In the genomic region with DNA sequence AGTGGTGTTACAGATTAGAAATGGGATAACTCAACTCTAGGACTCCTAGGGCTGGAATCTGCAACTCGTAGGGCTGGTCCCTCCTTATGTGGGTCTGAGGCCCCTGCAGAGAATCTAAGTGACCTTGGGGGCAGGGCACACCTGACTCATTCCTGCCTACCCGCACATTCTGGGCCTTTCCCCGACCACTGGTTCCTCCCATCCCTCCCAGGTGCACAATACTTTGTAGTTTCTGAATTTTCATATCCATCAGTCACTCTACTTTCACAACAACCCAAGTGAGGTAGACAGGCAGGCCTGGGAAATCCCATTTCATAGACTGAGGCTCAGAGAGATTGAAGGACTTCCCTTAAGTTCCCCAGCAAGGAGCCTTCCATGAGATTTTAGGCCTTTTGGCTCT, we compare ENCODE assay signal across 7 cellular contexts. TPM values are rescaled to one million over a fixed set of nuclear protein-coding genes. Genes with fewer than 3 reads are reported as not detected.
DNase-seq lines count a peak whose midpoint lies in the region; ATAC-seq lines count a peak whose summit lies in the region.

No MANE protein-coding gene starts in this region.

- no peak overlapping the region for H3K4me2 ChIP-seq in mesendoderm (ENCODE audit: low read length)

- H3K79me2 ChIP-seq in mesendoderm (ENCODE audit: control insufficient read depth, insufficient read depth, low read length): no peaks in the 10 kb centered on the region

- no peak overlapping the region for H3K56ac ChIP-seq in mesendoderm (ENCODE audit: low read length)

- H3K36me3 ChIP-seq in mesendoderm (ENCODE audit: control insufficient read depth, insufficient read depth, low read length): no peaks in the 10 kb centered on the region

- no peak overlapping the region for H3K4me3 ChIP-seq in skin epidermis
- no peak overlapping the region for H3K4me3 ChIP-seq in mesendoderm (ENCODE audit: low read length)

- H4K5ac ChIP-seq in mesendoderm (ENCODE audit: low read length): no peak overlapping the region

- H3K4ac ChIP-seq in mesendoderm (ENCODE audit: low read depth, low read length): no peak overlapping the region

- no peak overlapping the region for H2BK120ac ChIP-seq in mesendoderm (ENCODE audit: low read depth, low read length)

- no peak overlapping the region for H3K18ac ChIP-seq in mesendoderm (ENCODE audit: low read length)

- no CpG with 5 or more reads among the region's 3 CpGs for WGBS in mesendoderm (ENCODE audit: extremely low coverage, insufficient coverage, low lambda C conversion rate)

- ATAC-seq in GM18868 (IDR thresholded peaks at IDR 0.05; ENCODE audit: unreplicated experiment): peak; percentile 65
- ATAC-seq in GM21526 (IDR thresholded peaks at IDR 0.05; ENCODE audit: low FRiP score, unreplicated experiment): peak; percentile 41
- ATAC-seq in HG03439 (IDR thresholded peaks at IDR 0.05; ENCODE audit: unreplicated experiment): peak; percentile 50

- H2AK5ac ChIP-seq in mesendoderm (ENCODE audit: low read length): no peak overlapping the region

- peaks cover 14% of the 10 kb centered on the region for H3K4me1 ChIP-seq in mesendoderm (ENCODE audit: control insufficient read depth, low read depth, low read length)

- H4K8ac ChIP-seq in mesendoderm (ENCODE audit: low read depth, low read length): no peak overlapping the region

- no peak overlapping the region for H3K9ac ChIP-seq in mesendoderm (ENCODE audit: low read length)

- peak overlapping the region in 14 of 21 experiments; percentile 6 to 89 (median 34) for H3K27ac ChIP-seq in skin epidermis
- H3K27ac ChIP-seq in mesendoderm (ENCODE audit: low read depth, low read length): no peak overlapping the region

- DNase-seq in NCI-H226 (no peak), mesendoderm (no peak), EL (no peak)

- no peak overlapping the region for H3K23ac ChIP-seq in mesendoderm (ENCODE audit: low read length)

- H2BK15ac ChIP-seq in mesendoderm (replicated peaks; ENCODE audit: low read depth): no peak overlapping the region

- no peaks in the 10 kb centered on the region for H3K27me3 ChIP-seq in mesendoderm (ENCODE audit: insufficient read depth, low read length, poor library complexity)

- peaks cover 2% of the 10 kb centered on the region for H3K79me1 ChIP-seq in mesendoderm (ENCODE audit: low read length)

- H2BK5ac ChIP-seq in mesendoderm (ENCODE audit: low read length): no peak overlapping the region

RNA-seq across cellular contexts. Expression of gene CYB5R2, which starts 1.5 kb away (rescaled TPM):
- polyA plus RNA-seq in mesendoderm (2013, experiment 1 of 2): 43.8 TPM
- polyA plus RNA-seq in mesendoderm (2013, experiment 2 of 2): 44.0 TPM

RNA-seq across cellular contexts. Expression of gene OVCH2, which starts 34.5 kb away (rescaled TPM):
- 0.83 TPM for polyA plus RNA-seq in mesendoderm (2013, experiment 1 of 2)
- 0.73 TPM for polyA plus RNA-seq in mesendoderm (2013, experiment 2 of 2)
